Comparison of ENCODE assay signal across 1 cellular context in genomic region chr2:28390857-28391563, GRCh38.
TF ChIP-seq lines count a peak whose summit lies in the region.

No MANE protein-coding gene starts in this region.

TF ChIP-seq in HepG2, 621 proteins besides CTCF, POLR2A, EP300 and RAD21 (continued from another document and continues in another):
- TF ChIP-seq PAXIP1 (CRISPR knock-in tag; conservative IDR thresholded peaks at IDR 0.05) (0 out of 2 replicates have a peak, but pooled peaks have one; percentile 7), KLF15 (CRISPR knock-in tag; IDR thresholded peaks at IDR 0.05; ENCODE audit: borderline replicate concordance) (peak; percentile 55; the same call in 1 of the 2 replicates), ZNF510 (CRISPR knock-in tag; IDR thresholded peaks at IDR 0.05; ENCODE audit: low read depth) (peak; percentile 3; the same call in 1 of the 2 replicates), ZNF235 (CRISPR knock-in tag; IDR thresholded peaks at IDR 0.05; ENCODE audit: borderline replicate concordance) (no peak), ZNF761 (CRISPR knock-in tag; conservative IDR thresholded peaks at IDR 0.05) (no peak), ZNF580 (CRISPR knock-in tag; IDR thresholded peaks at IDR 0.05; ENCODE audit: borderline replicate concordance, low read depth) (peak; percentile 57; the same call in 1 of the 2 replicates), CCDC6 (CRISPR knock-in tag; IDR thresholded peaks at IDR 0.05) (peak; percentile 82), ZNF264 (CRISPR knock-in tag; IDR thresholded peaks at IDR 0.05) (peak; percentile 42), ZNF501 (CRISPR knock-in tag; IDR thresholded peaks at IDR 0.05) (peak; percentile 59; the same call in 1 of the 2 replicates), POGZ (CRISPR knock-in tag; IDR thresholded peaks at IDR 0.05) (no peak), ZKSCAN8 (CRISPR knock-in tag; IDR thresholded peaks at IDR 0.05; ENCODE audit: borderline replicate concordance) (peak; percentile 12; the same call in 1 of the 2 replicates), ZNF20 (CRISPR knock-in tag; IDR thresholded peaks at IDR 0.05) (no peak), NFYB (CRISPR knock-in tag; IDR thresholded peaks at IDR 0.05) (no peak), ZNF136 (CRISPR knock-in tag; IDR thresholded peaks at IDR 0.05; ENCODE audit: low read depth) (peak; percentile 39; the same call in 1 of the 2 replicates), GABPB1 (CRISPR knock-in tag; IDR thresholded peaks at IDR 0.05) (peak; percentile 46; the same call in 1 of the 2 replicates), KDM2A (CRISPR knock-in tag; IDR thresholded peaks at IDR 0.05; ENCODE audit: borderline replicate concordance, low read depth) (peak; percentile 55), ZNF552 (CRISPR knock-in tag; IDR thresholded peaks at IDR 0.05; ENCODE audit: borderline replicate concordance) (peak; percentile 91), HOXA9 (CRISPR knock-in tag; IDR thresholded peaks at IDR 0.05; ENCODE audit: borderline replicate concordance) (0 out of 2 replicates have a peak, but pooled peaks have one; percentile 14), SRSF4 (IDR thresholded peaks at IDR 0.05; ENCODE audit: low read depth, low read length, poor library complexity, severe bottlenecking) (no peak), ZNF44 (CRISPR knock-in tag; IDR thresholded peaks at IDR 0.05) (peak; percentile 82; the same call in 1 of the 2 replicates), ZNF138 (CRISPR knock-in tag; IDR thresholded peaks at IDR 0.05; ENCODE audit: low read depth) (no peak), EZH2 (conservative IDR thresholded peaks at IDR 0.05; ENCODE audit: low read depth, low read length) (no peak), ZSCAN30 (CRISPR knock-in tag; IDR thresholded peaks at IDR 0.05) (peak; percentile 58; the same call in 1 of the 2 replicates), ZSCAN20 (CRISPR knock-in tag; IDR thresholded peaks at IDR 0.05; ENCODE audit: borderline replicate concordance) (0 out of 2 replicates have a peak, but pooled peaks have one; percentile 42), ZNF10 (CRISPR knock-in tag; IDR thresholded peaks at IDR 0.05; ENCODE audit: borderline replicate concordance, low read depth) (no peak), SUZ12 (IDR thresholded peaks at IDR 0.05; ENCODE audit: low read depth, low read length) (no peak), ZFP37 (CRISPR knock-in tag; IDR thresholded peaks at IDR 0.05; ENCODE audit: borderline replicate concordance) (peak; percentile 19; the same call in 1 of the 2 replicates), PCBP2 (optimal IDR thresholded peaks at IDR 0.05; ENCODE audit: low read depth, low read length, poor library complexity, severe bottlenecking) (no peak), ZNF451 (CRISPR knock-in tag; IDR thresholded peaks at IDR 0.05) (peak; percentile 54; the same call in 1 of the 2 replicates), AKNA (CRISPR knock-in tag; IDR thresholded peaks at IDR 0.05; ENCODE audit: borderline replicate concordance) (peak; percentile 74; the same call in 1 of the 2 replicates), ZNF432 (CRISPR knock-in tag; IDR thresholded peaks at IDR 0.05; ENCODE audit: borderline replicate concordance) (no peak), GTF2F1 (IDR thresholded peaks at IDR 0.05; ENCODE audit: low read length) (no peak), ZNF367 (CRISPR knock-in tag; IDR thresholded peaks at IDR 0.05; ENCODE audit: borderline replicate concordance) (peak; percentile 75; the same call in 1 of the 2 replicates), ZBTB38 (CRISPR knock-in tag; IDR thresholded peaks at IDR 0.05) (peak; percentile 6; the same call in 1 of the 2 replicates)
- TF ChIP-seq, protein P1, sequence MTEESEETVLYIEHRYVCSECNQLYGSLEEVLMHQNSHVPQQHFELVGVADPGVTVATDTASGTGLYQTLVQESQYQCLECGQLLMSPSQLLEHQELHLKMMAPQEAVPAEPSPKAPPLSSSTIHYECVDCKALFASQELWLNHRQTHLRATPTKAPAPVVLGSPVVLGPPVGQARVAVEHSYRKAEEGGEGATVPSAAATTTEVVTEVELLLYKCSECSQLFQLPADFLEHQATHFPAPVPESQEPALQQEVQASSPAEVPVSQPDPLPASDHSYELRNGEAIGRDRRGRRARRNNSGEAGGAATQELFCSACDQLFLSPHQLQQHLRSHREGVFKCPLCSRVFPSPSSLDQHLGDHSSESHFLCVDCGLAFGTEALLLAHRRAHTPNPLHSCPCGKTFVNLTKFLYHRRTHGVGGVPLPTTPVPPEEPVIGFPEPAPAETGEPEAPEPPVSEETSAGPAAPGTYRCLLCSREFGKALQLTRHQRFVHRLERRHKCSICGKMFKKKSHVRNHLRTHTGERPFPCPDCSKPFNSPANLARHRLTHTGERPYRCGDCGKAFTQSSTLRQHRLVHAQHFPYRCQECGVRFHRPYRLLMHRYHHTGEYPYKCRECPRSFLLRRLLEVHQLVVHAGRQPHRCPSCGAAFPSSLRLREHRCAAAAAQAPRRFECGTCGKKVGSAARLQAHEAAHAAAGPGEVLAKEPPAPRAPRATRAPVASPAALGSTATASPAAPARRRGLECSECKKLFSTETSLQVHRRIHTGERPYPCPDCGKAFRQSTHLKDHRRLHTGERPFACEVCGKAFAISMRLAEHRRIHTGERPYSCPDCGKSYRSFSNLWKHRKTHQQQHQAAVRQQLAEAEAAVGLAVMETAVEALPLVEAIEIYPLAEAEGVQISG (CRISPR knock-in tag; IDR thresholded peaks at IDR 0.05): no peak
- TF ChIP-seq, protein P2, sequence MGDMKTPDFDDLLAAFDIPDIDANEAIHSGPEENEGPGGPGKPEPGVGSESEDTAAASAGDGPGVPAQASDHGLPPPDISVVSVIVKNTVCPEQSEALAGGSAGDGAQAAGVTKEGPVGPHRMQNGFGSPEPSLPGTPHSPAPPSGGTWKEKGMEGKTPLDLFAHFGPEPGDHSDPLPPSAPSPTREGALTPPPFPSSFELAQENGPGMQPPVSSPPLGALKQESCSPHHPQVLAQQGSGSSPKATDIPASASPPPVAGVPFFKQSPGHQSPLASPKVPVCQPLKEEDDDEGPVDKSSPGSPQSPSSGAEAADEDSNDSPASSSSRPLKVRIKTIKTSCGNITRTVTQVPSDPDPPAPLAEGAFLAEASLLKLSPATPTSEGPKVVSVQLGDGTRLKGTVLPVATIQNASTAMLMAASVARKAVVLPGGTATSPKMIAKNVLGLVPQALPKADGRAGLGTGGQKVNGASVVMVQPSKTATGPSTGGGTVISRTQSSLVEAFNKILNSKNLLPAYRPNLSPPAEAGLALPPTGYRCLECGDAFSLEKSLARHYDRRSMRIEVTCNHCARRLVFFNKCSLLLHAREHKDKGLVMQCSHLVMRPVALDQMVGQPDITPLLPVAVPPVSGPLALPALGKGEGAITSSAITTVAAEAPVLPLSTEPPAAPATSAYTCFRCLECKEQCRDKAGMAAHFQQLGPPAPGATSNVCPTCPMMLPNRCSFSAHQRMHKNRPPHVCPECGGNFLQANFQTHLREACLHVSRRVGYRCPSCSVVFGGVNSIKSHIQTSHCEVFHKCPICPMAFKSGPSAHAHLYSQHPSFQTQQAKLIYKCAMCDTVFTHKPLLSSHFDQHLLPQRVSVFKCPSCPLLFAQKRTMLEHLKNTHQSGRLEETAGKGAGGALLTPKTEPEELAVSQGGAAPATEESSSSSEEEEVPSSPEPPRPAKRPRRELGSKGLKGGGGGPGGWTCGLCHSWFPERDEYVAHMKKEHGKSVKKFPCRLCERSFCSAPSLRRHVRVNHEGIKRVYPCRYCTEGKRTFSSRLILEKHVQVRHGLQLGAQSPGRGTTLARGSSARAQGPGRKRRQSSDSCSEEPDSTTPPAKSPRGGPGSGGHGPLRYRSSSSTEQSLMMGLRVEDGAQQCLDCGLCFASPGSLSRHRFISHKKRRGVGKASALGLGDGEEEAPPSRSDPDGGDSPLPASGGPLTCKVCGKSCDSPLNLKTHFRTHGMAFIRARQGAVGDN (CRISPR knock-in tag; IDR thresholded peaks at IDR 0.05): peak; percentile 93
- TF ChIP-seq, protein P3, sequence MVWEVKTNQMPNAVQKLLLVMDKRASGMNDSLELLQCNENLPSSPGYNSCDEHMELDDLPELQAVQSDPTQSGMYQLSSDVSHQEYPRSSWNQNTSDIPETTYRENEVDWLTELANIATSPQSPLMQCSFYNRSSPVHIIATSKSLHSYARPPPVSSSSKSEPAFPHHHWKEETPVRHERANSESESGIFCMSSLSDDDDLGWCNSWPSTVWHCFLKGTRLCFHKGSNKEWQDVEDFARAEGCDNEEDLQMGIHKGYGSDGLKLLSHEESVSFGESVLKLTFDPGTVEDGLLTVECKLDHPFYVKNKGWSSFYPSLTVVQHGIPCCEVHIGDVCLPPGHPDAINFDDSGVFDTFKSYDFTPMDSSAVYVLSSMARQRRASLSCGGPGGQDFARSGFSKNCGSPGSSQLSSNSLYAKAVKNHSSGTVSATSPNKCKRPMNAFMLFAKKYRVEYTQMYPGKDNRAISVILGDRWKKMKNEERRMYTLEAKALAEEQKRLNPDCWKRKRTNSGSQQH (CRISPR knock-in tag; IDR thresholded peaks at IDR 0.05; ENCODE audit: low read depth): no peak; the same call in 1 of the 2 replicates
- TF ChIP-seq, protein P4, sequence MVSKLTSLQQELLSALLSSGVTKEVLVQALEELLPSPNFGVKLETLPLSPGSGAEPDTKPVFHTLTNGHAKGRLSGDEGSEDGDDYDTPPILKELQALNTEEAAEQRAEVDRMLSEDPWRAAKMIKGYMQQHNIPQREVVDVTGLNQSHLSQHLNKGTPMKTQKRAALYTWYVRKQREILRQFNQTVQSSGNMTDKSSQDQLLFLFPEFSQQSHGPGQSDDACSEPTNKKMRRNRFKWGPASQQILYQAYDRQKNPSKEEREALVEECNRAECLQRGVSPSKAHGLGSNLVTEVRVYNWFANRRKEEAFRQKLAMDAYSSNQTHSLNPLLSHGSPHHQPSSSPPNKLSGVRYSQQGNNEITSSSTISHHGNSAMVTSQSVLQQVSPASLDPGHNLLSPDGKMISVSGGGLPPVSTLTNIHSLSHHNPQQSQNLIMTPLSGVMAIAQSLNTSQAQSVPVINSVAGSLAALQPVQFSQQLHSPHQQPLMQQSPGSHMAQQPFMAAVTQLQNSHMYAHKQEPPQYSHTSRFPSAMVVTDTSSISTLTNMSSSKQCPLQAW (CRISPR knock-in tag; IDR thresholded peaks at IDR 0.05): peak; percentile 29; the same call in 1 of the 2 replicates
- TF ChIP-seq, protein P5, sequence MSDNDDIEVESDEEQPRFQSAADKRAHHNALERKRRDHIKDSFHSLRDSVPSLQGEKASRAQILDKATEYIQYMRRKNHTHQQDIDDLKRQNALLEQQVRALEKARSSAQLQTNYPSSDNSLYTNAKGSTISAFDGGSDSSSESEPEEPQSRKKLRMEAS (IDR thresholded peaks at IDR 0.05): peak; percentile 79; the same call in 1 of the 2 replicates
- TF ChIP-seq, protein P6, sequence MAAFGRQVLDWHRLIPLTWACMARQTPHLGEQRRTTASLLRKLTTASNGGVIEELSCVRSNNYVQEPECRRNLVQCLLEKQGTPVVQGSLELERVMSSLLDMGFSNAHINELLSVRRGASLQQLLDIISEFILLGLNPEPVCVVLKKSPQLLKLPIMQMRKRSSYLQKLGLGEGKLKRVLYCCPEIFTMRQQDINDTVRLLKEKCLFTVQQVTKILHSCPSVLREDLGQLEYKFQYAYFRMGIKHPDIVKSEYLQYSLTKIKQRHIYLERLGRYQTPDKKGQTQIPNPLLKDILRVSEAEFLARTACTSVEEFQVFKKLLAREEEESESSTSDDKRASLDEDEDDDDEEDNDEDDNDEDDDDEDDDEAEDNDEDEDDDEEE (CRISPR knock-in tag; IDR thresholded peaks at IDR 0.05): no peak
